ENCODE assay signal across 24 cellular contexts in the genomic region with DNA sequence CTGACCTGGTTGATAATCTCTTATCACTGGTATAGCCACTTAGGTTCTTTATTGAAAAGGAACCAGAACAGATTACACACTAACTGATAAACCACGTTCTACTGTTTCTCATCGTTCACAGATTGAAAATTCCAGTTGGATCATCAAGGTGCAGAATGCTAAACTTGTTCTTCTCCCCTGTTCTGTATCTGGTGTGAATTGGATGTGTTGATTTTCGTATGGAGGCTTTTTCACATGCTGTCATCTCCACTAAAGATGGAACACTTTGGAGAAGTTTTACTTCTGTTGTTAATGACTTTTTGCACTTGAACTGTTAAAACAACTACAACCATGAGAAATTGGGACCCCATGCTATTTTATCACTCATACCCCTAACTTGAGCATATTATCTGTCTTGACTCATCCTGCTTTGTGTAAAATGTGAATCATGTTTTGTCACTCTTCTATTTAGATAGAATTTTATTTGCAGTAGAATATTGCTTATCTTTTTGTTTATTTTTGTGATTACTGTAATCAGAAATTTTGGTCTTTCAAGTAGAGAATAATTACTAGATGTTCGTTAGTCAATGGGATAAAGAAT. TPM values are rescaled to one million over a fixed set of nuclear protein-coding genes. Genes with fewer than 3 reads are reported as not detected.
DNase-seq lines count a peak whose midpoint lies in the region; ATAC-seq, FAIRE-seq and TF ChIP-seq lines count a peak whose summit lies in the region.
"Had no signal": no experiment of that assay in that cellular context is flagged by ENCODE, and none has a peak within 500 bp of the region (broad histone marks: within the 10 kb centered on the region; RNA-seq: fewer than 3 reads in every experiment).

No MANE protein-coding gene starts in this region.

- intact Hi-C loops in left ventricle myocardium inferior (cut with micrococcal nuclease) (no loop called here), Right ventricle myocardium superior (cut with DNase I) (no loop called here), colonic mucosa (cut with DNase I) (no loop called here), lower leg skin (cut with DNase I; ENCODE audit: low total_unique reads) (no loop called here)

- H3K9ac ChIP-seq in colonic mucosa (ENCODE audit: low read depth in 2 of 2, low read length in 2 of 2) = no peak overlapping the region

- H3K4me3 ChIP-seq in left ventricle myocardium inferior (no peak overlapping the region), epithelial cell of esophagus (ENCODE audit: low read length) (no peak overlapping the region), colonic mucosa (no peak overlapping the region), lower leg skin (ENCODE audit: low read depth, poor library complexity, severe bottlenecking) (no peak overlapping the region)
- H3K4me3 ChIP-seq: body of pancreas, lung, transverse colon had no signal

- H3K9me3 ChIP-seq in left ventricle myocardium inferior (replicated peaks) (no peaks in the 10 kb centered on the region), colonic mucosa (no peaks in the 10 kb centered on the region)
- H3K9me3 ChIP-seq: body of pancreas, transverse colon had no signal

- FAIRE-seq in RCC 7860 (lab: Jason Lieb, UNC) = peak; percentile 69
- FAIRE-seq: H1 had no signal

- DNase-seq in left ventricle myocardium inferior (no peak), Right ventricle myocardium superior (no peak), RCC 7860 (ENCODE audit: low spot score) (no peak), epithelial cell of esophagus (ENCODE audit: low read depth) (peak; percentile 44), colonic mucosa (no peak), RPMI8226 (no peak), lower leg skin (ENCODE audit: low spot score in 2 of 2) (no peak)
- DNase-seq: activated CD4-positive, alpha-beta T cell treated with anti-CD3 and anti-CD28 coated beads, Interleukin-2, amount 10 ng/mL, durations not matched to agents 24 days and 14 days; activated effector memory CD4-positive, alpha-beta T cell treated with Interleukin-2 at 50 U/mL for 16 hours; body of pancreas; DMS153; effector memory CD4-positive, alpha-beta T cell; foreskin melanocyte; NCI-H2029 treated with DMSO at 0.1 percent for 48 hours; NCI-H510A treated with DMSO at 0.1 percent for 48 hours; right cardiac atrium; stimulated activated CD4-positive, alpha-beta T cell treated with anti-CD3 and anti-CD28 coated beads, Interleukin-2, amount 100 ng/mL, for 48 hours; stimulated activated CD8-positive, alpha-beta memory T cell treated with anti-CD3 and anti-CD28 coated beads, Interleukin-4, amount 100 ng/mL, for 48 hours; T-helper 2 cell; transverse colon had no signal

- TF ChIP-seq POLR2A in lower leg skin (IDR thresholded peaks at IDR 0.05) = no peak

- peak overlapping the region; percentile 48 for H3K27ac ChIP-seq in left ventricle myocardium inferior (replicated peaks)
- no peak overlapping the region for H3K27ac ChIP-seq in colonic mucosa
- H3K27ac ChIP-seq: transverse colon had no signal

- H3K4me1 ChIP-seq in left ventricle myocardium inferior (peaks cover 89% of the 10 kb centered on the region), colonic mucosa (no peaks in the 10 kb centered on the region)

- ATAC-seq in Right ventricle myocardium superior (ENCODE audit: poor library complexity) (no peak), GM21390 (IDR thresholded peaks at IDR 0.05; ENCODE audit: unreplicated experiment) (no peak)
- ATAC-seq: body of pancreas, Panc1, right cardiac atrium had no signal

- no peak for TF ChIP-seq CTCF in left ventricle myocardium inferior (IDR thresholded peaks at IDR 0.05; ENCODE audit: borderline replicate concordance)
- TF ChIP-seq CTCF in epithelial cell of esophagus (IDR thresholded peaks at IDR 0.05; ENCODE audit: insufficient read depth, low read depth, low read length, missing control alignments) = no peak
- TF ChIP-seq CTCF in colonic mucosa (IDR thresholded peaks at IDR 0.05) = no peak
- no peak for TF ChIP-seq CTCF in lower leg skin (IDR thresholded peaks at IDR 0.05)

- no peaks in the 10 kb centered on the region for H3K36me3 ChIP-seq in left ventricle myocardium inferior
- no peaks in the 10 kb centered on the region for H3K36me3 ChIP-seq in colonic mucosa
- H3K36me3 ChIP-seq: transverse colon had no signal

- H3K27me3 ChIP-seq in left ventricle myocardium inferior (ENCODE audit: low read depth) = no peaks in the 10 kb centered on the region
- no peaks in the 10 kb centered on the region for H3K27me3 ChIP-seq in colonic mucosa
- H3K27me3 ChIP-seq: body of pancreas, transverse colon had no signal

- WGBS in lower leg skin, 2 donors = 44 to 64% methylated on average over 4 of the region's 4 CpGs

RNA-seq across cellular contexts. Expression of a gene that starts 17.5 kb away (rescaled TPM):
- total RNA-seq in left ventricle myocardium inferior = 72.6 TPM
- total RNA-seq in Right ventricle myocardium superior = 66.7 TPM
- total RNA-seq in colonic mucosa = 10 to 100 TPM; 57.4 to 63.5 TPM
- 10 to 100 TPM in 3 of 4 donors, 1 to 10 TPM in 1; 9.4 to 13.0 (median 11.0) TPM for total RNA-seq in lower leg skin
